9 cellular contexts compared by ENCODE assay signal in the genomic region with DNA sequence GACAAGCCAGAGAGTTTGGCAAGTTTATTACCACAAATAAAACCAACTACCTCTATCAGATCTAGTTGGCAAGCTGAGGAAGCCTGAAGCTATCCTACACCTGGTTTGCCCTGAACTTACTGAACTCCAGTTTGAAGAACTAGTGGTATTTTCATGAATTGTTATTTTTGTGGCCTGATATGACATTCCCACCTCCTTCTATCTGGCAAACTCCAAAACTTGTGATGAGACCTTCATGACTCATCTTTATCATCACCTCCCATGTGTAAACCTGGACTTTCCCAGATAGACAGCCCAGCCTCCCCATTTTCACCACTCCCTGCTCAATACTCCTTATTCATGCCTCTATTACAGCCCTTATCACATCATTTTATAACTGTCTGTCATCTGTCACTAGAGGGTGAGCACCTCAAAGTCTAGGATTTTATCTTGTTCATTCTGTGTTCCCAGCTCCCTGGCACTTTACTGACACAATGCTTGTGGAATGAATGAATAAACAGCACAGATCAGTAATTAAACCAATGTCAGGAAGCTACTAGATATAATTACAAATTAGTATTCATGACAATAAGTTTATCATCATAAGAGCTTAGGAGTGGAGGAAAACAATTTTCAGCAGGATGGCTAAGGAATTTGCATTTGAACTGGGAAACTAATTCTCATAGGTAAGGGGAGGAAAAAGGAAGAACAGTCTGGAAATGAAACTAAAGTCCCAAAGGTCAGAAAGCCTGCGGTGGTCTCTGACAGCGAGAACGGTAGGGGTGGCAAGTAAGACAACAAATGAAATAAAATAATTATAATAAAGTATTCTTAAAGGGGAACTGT. TPM values are rescaled to one million over a fixed set of nuclear protein-coding genes. Genes with fewer than 3 reads are reported as not detected.
DNase-seq lines count a peak whose midpoint lies in the region; ATAC-seq and TF ChIP-seq lines count a peak whose summit lies in the region.
"Had no signal": no experiment of that assay in that cellular context is flagged by ENCODE, and none has a peak within 500 bp of the region (broad histone marks: within the 10 kb centered on the region; RNA-seq: fewer than 3 reads in every experiment).

No MANE protein-coding gene starts in this region.

- peak overlapping the region; percentile 15 for H3K4me3 ChIP-seq in SJSA1
- H3K4me3 ChIP-seq in fibroblast of mammary gland (ENCODE audit: control insufficient read depth, low read depth, low read length) = no peak overlapping the region
- no peak overlapping the region for H3K4me3 ChIP-seq in HAP-1

- CTCF ChIA-PET in activated naive CD4-positive, alpha-beta T cell treated with anti-CD3 and anti-CD28 coated beads for 36 hours (lab: Charles Lee) = interaction anchor here (0.6 to 4.9 kb wide), 41 partner anchors 8 to 296 kb away, joined by 3 to 74 read pairs (median 5); no protein-coding TSS in a partner anchor
- CTCF ChIA-PET in activated naive CD4-positive, alpha-beta T cell treated with anti-CD3 and anti-CD28 coated beads, Interleukin-2, amount 10 ng/mL, durations not matched to agents 7 days and 5 days (lab: Charles Lee) = interaction anchor here (0.5 to 5.4 kb wide), 39 partner anchors 9 to 975 kb away, joined by 3 to 78 read pairs (median 5); a partner anchor contains a TSS

- H3K27me3 ChIP-seq in SJSA1 (replicated peaks) (no peaks in the 10 kb centered on the region), HAP-1 (ENCODE audit: low read depth) (peaks cover 4% of the 10 kb centered on the region)

- H3K27ac ChIP-seq in SJSA1 = peak overlapping the region; percentile 35

- H3K4me3 Mint-ChIP-seq in activated naive CD4-positive, alpha-beta T cell treated with anti-CD3 and anti-CD28 coated beads for 36 hours = no peak overlapping the region
- H3K4me3 Mint-ChIP-seq in activated naive CD4-positive, alpha-beta T cell treated with anti-CD3 and anti-CD28 coated beads, Interleukin-2, amount 10 ng/mL, durations not matched to agents 7 days and 5 days = no peak overlapping the region

- no peaks in the 10 kb centered on the region for H3K36me3 Mint-ChIP-seq in activated naive CD4-positive, alpha-beta T cell treated with anti-CD3 and anti-CD28 coated beads for 36 hours (ENCODE audit: low read depth)
- H3K36me3 Mint-ChIP-seq in activated naive CD4-positive, alpha-beta T cell treated with anti-CD3 and anti-CD28 coated beads, Interleukin-2, amount 10 ng/mL, durations not matched to agents 7 days and 5 days = no peaks in the 10 kb centered on the region
- H3K36me3 Mint-ChIP-seq: brain had no signal

- no peaks in the 10 kb centered on the region for H3K9me3 Mint-ChIP-seq in activated naive CD4-positive, alpha-beta T cell treated with anti-CD3 and anti-CD28 coated beads for 36 hours
- H3K9me3 Mint-ChIP-seq in activated naive CD4-positive, alpha-beta T cell treated with anti-CD3 and anti-CD28 coated beads, Interleukin-2, amount 10 ng/mL, durations not matched to agents 7 days and 5 days = no peaks in the 10 kb centered on the region
- H3K9me3 Mint-ChIP-seq: brain had no signal

- H3K9me3 ChIP-seq in SJSA1 (replicated peaks) (no peaks in the 10 kb centered on the region; the same call in 1 of the 2 replicates), HAP-1 (no peaks in the 10 kb centered on the region)

- in situ Hi-C loops in HAP-1 (cut with MboI; ENCODE audit: low sequenced_read_pairs) = loop anchor here (25.0 kb wide), 1 partner anchor 221 kb away; no protein-coding TSS in a partner anchor

- H3K4me1 ChIP-seq in SJSA1 (replicated peaks) (peaks cover 29% of the 10 kb centered on the region), HAP-1 (peaks cover 3% of the 10 kb centered on the region; the same call in 1 of the 2 replicates)

- no peak for TF ChIP-seq CTCF in fibroblast of mammary gland (conservative IDR thresholded peaks at IDR 0.05; ENCODE audit: control insufficient read depth, insufficient read depth, low read depth, low read length)

- intact Hi-C loops in activated naive CD4-positive, alpha-beta T cell treated with anti-CD3 and anti-CD28 coated beads for 36 hours (cut with micrococcal nuclease) = loop anchor here (1.0 to 2.0 kb wide), 10 partner anchors 13 to 992 kb away; a partner anchor contains a TSS

- no peak overlapping the region for H3K27ac Mint-ChIP-seq in activated naive CD4-positive, alpha-beta T cell treated with anti-CD3 and anti-CD28 coated beads for 36 hours
- no peak overlapping the region for H3K27ac Mint-ChIP-seq in activated naive CD4-positive, alpha-beta T cell treated with anti-CD3 and anti-CD28 coated beads, Interleukin-2, amount 10 ng/mL, durations not matched to agents 7 days and 5 days

- peaks cover 17% of the 10 kb centered on the region for H3K4me1 Mint-ChIP-seq in activated naive CD4-positive, alpha-beta T cell treated with anti-CD3 and anti-CD28 coated beads for 36 hours (ENCODE audit: low read depth)
- peaks cover 11% of the 10 kb centered on the region for H3K4me1 Mint-ChIP-seq in activated naive CD4-positive, alpha-beta T cell treated with anti-CD3 and anti-CD28 coated beads, Interleukin-2, amount 10 ng/mL, durations not matched to agents 7 days and 5 days

- peak; percentile 18 for DNase-seq in activated naive CD4-positive, alpha-beta T cell treated with anti-CD3 and anti-CD28 coated beads for 36 hours
- DNase-seq in activated naive CD4-positive, alpha-beta T cell treated with anti-CD3 and anti-CD28 coated beads, Interleukin-2, amount 10 ng/mL, durations not matched to agents 7 days and 5 days = no peak
- DNase-seq in SJSA1 (ENCODE audit: low read depth in 1 of 2, low spot score in 2 of 2) (peak in 1 of 2 experiments; percentile 55), fibroblast of mammary gland (ENCODE audit: low read depth) (peak; percentile 71), NCI-H2171 (lab: John Stamatoyannopoulos, UW) (no peak), HAP-1 (ENCODE audit: low spot score in 2 of 2) (no peak)
- no peak for DNase-seq in stimulated activated naive CD8-positive, alpha-beta T cell treated with anti-CD3 and anti-CD28 coated beads, Interleukin-15, Interleukin-2, amounts not matched to agents 100 U/mL and 50 U/mL, for 24 hours

- ATAC-seq in stimulated activated naive CD8-positive, alpha-beta T cell treated with anti-CD3 and anti-CD28 coated beads, Interleukin-15, Interleukin-2, amounts not matched to agents 100 U/mL and 50 U/mL, for 24 hours = peak; percentile 51
- ATAC-seq in HG02852 (IDR thresholded peaks at IDR 0.05; ENCODE audit: unreplicated experiment) = no peak

- H3K27me3 Mint-ChIP-seq in activated naive CD4-positive, alpha-beta T cell treated with anti-CD3 and anti-CD28 coated beads for 36 hours (ENCODE audit: low read depth) = no peaks in the 10 kb centered on the region
- H3K27me3 Mint-ChIP-seq in activated naive CD4-positive, alpha-beta T cell treated with anti-CD3 and anti-CD28 coated beads, Interleukin-2, amount 10 ng/mL, durations not matched to agents 7 days and 5 days = peaks cover 4% of the 10 kb centered on the region

- H3K36me3 ChIP-seq in SJSA1 (no peaks in the 10 kb centered on the region), HAP-1 (replicated peaks) (no peaks in the 10 kb centered on the region)

RNA-seq across cellular contexts. Expression of a gene that starts 13.2 kb away (rescaled TPM):
- total RNA-seq in activated naive CD4-positive, alpha-beta T cell treated with anti-CD3 and anti-CD28 coated beads for 36 hours = 10 to 100 TPM; 10.9 to 11.0 TPM
- 0.91 and 2.4 TPM in 2 replicates for total RNA-seq in SJSA1 (2014; rRNA removed; shearing (Covaris generic))

RNA-seq across cellular contexts. Expression of a gene that starts 34.9 kb away (rescaled TPM):
- total RNA-seq in activated naive CD4-positive, alpha-beta T cell treated with anti-CD3 and anti-CD28 coated beads for 36 hours = 10 to 100 TPM; 10.8 to 13.1 TPM
- 4.6 and 7.8 TPM in 2 replicates for total RNA-seq in SJSA1 (2014; rRNA removed; shearing (Covaris generic))

RNA-seq across cellular contexts. Expression of a gene that starts 35.2 kb away (rescaled TPM):
- 10 to 100 TPM; 86.6 to 95.3 TPM for total RNA-seq in activated naive CD4-positive, alpha-beta T cell treated with anti-CD3 and anti-CD28 coated beads for 36 hours
- 43.1 and 98.5 TPM in 2 replicates for total RNA-seq in SJSA1 (2014; rRNA removed; shearing (Covaris generic))

Comparison
In these comparisons a context has a peak if more than half of its experiments do, and no peak if none do; other contexts are left out.
1. DNase-seq: peak in activated naive CD4-positive, alpha-beta T cell treated with anti-CD3 and anti-CD28 coated beads for 36 hours (single experiment) and fibroblast of mammary gland (single experiment); none in activated naive CD4-positive, alpha-beta T cell treated with anti-CD3 and anti-CD28 coated beads, Interleukin-2, amount 10 ng/mL, durations not matched to agents 7 days and 5 days (single experiment), stimulated activated naive CD8-positive, alpha-beta T cell treated with anti-CD3 and anti-CD28 coated beads, Interleukin-15, Interleukin-2, amounts not matched to agents 100 U/mL and 50 U/mL, for 24 hours (single experiment), NCI-H2171 (single experiment) and HAP-1 (0 of 2).